25 cellular contexts compared by ENCODE assay signal in genomic region chr5:72658161-72658560, GRCh38.
DNase-seq lines count a peak whose midpoint lies in the region; ATAC-seq, FAIRE-seq and TF ChIP-seq lines count a peak whose summit lies in the region.
"Had no signal": no experiment of that assay in that cellular context is flagged by ENCODE, and none has a peak within 500 bp of the region (broad histone marks: within the 10 kb centered on the region; RNA-seq: fewer than 3 reads in every experiment).

No MANE protein-coding gene starts in this region.

- CTCF ChIA-PET in Calu3 (lab: Charles Lee) (no interaction called here), PC-3 (lab: Charles Lee) (no interaction called here)

- no peak overlapping the region for H2AFZ ChIP-seq in PC-3 (ENCODE audit: low read length)

- no peaks in the 10 kb centered on the region for H3K36me3 Mint-ChIP-seq in Calu3 (ENCODE audit: insufficient read depth, unreplicated experiment)
- H3K36me3 Mint-ChIP-seq: CD4-positive, CD25-positive, alpha-beta regulatory T cell; CD8-positive, alpha-beta T cell had no signal

- H3K4me1 ChIP-seq in PC-3 (ENCODE audit: insufficient read depth, low read length) (peaks cover 25% of the 10 kb centered on the region), stomach (peaks cover 0 to 22% (median 4%) of the 10 kb centered on the region in 4 donors), pancreas (no peaks in the 10 kb centered on the region)
- H3K4me1 ChIP-seq: BLaER1, HAP-1 had no signal

- H3K4me1 Mint-ChIP-seq in Calu3 (ENCODE audit: low read depth, unreplicated experiment), result peaks cover 9% of the 10 kb centered on the region
- H3K4me1 Mint-ChIP-seq: B cell; CD4-positive, CD25-positive, alpha-beta regulatory T cell had no signal

- no peak overlapping the region for H3K27ac Mint-ChIP-seq in Calu3 (ENCODE audit: unreplicated experiment)
- H3K27ac Mint-ChIP-seq: B cell; CD4-positive, CD25-positive, alpha-beta regulatory T cell; CD8-positive, alpha-beta T cell; HFFc6 had no signal

- H3K79me2 ChIP-seq in PC-3 (ENCODE audit: low read length), result no peaks in the 10 kb centered on the region

- H3K27me3 ChIP-seq in PC-3 (ENCODE audit: low read length) (no peaks in the 10 kb centered on the region), stomach (no peaks in the 10 kb centered on the region), pancreas (no peaks in the 10 kb centered on the region)
- H3K27me3 ChIP-seq: BLaER1 had no signal

- H3K9me3 Mint-ChIP-seq in Calu3 (ENCODE audit: low read depth, unreplicated experiment), result no peaks in the 10 kb centered on the region
- H3K9me3 Mint-ChIP-seq: CD8-positive, alpha-beta T cell; HFFc6 had no signal

- FAIRE-seq in pancreas (lab: Jason Lieb, UNC), result no peak
- FAIRE-seq: A204.1, D721Med, GM12878, H54 had no signal

- H3K4me2 ChIP-seq in PC-3 (ENCODE audit: low read length), result no peak overlapping the region
- H3K4me2 ChIP-seq: BLaER1 had no signal

- no peak for TF ChIP-seq POLR2A in stomach (IDR thresholded peaks at IDR 0.05)

- H3K9me3 ChIP-seq in PC-3 (ENCODE audit: low read length) (no peaks in the 10 kb centered on the region), stomach (no peaks in the 10 kb centered on the region), pancreas (no peaks in the 10 kb centered on the region)
- H3K9me3 ChIP-seq: BLaER1, Caco-2, HAP-1 had no signal

- H3F3A ChIP-seq in PC-3 (ENCODE audit: low read length, unreplicated experiment), result no peaks in the 10 kb centered on the region

- no peak overlapping the region for H3K9ac ChIP-seq in PC-3 (ENCODE audit: low read length)
- H3K9ac ChIP-seq: BLaER1 had no signal

- no peaks in the 10 kb centered on the region for H3K9me2 ChIP-seq in PC-3 (replicated peaks; ENCODE audit: low read length)

- H3K27me3 Mint-ChIP-seq in Calu3 (ENCODE audit: unreplicated experiment), result peaks cover 6% of the 10 kb centered on the region

- intact Hi-C loops in Calu3 (cut with micrococcal nuclease; ENCODE audit: unreplicated experiment), result no loop called here
- intact Hi-C loops in PC-3 (cut with micrococcal nuclease), result no loop called here
- intact Hi-C loops in stomach (cut with DNase I; ENCODE audit: low total_unique reads), result no loop called here
- intact Hi-C loops in pancreas (cut with DNase I), result no loop called here

- H3K36me3 ChIP-seq in PC-3 (ENCODE audit: low read depth, low read length) (no peaks in the 10 kb centered on the region), stomach (no peaks in the 10 kb centered on the region), pancreas (no peaks in the 10 kb centered on the region)
- H3K36me3 ChIP-seq: BLaER1, HAP-1 had no signal

- TF ChIP-seq CTCF in Calu3 (IDR thresholded peaks at IDR 0.05; ENCODE audit: unreplicated experiment) (no peak), PC-3 (conservative IDR thresholded peaks at IDR 0.05; ENCODE audit: low read depth, low read length) (no peak), epithelial cell of esophagus (IDR thresholded peaks at IDR 0.05; ENCODE audit: insufficient read depth, low read depth, low read length, missing control alignments) (no peak), stomach (IDR thresholded peaks at IDR 0.05) (no peak), pancreas (IDR thresholded peaks at IDR 0.05) (no peak)

- no peak for ATAC-seq in PC-3
- ATAC-seq in pancreas, result no peak
- ATAC-seq: CD8-positive, alpha-beta T cell; GM12878 had no signal

- no peak overlapping the region for H3K27ac ChIP-seq in PC-3 (ENCODE audit: low read length)
- H3K27ac ChIP-seq in stomach, result no peak overlapping the region
- H3K27ac ChIP-seq in pancreas, result no peak overlapping the region
- H3K27ac ChIP-seq: 22Rv1, BLaER1, C4-2B had no signal

- POLR2A ChIA-PET in PC-3 (lab: Charles Lee; ENCODE audit: unreplicated experiment), result no interaction called here

- BruUV-seq in Calu3 (replicated peaks; lab: Mats Ljungman, UMichigan) (no TSS peak), PC-3 (replicated peaks; lab: Mats Ljungman, UMichigan) (no TSS peak)

- H4K20me1 ChIP-seq in PC-3 (ENCODE audit: low read length), result no peaks in the 10 kb centered on the region
- H4K20me1 ChIP-seq: BLaER1 had no signal

- 85 to 91% (median 86%) methylated on average over 3 of the region's 3 CpGs for WGBS in stomach, 5 donors
- WGBS in pancreas, 2 donors, result 79 to 81% methylated on average over 3 of the region's 3 CpGs

- TF ChIP-seq EP300 in stomach (IDR thresholded peaks at IDR 0.05), result no peak

- H3K4me3 ChIP-seq in PC-3 (ENCODE audit: low read length) (no peak overlapping the region), epithelial cell of esophagus (ENCODE audit: low read length) (no peak overlapping the region), stomach (no peak overlapping the region), pancreas (no peak overlapping the region)
- H3K4me3 ChIP-seq: BLaER1, GM12878, HAP-1 had no signal

- no peak overlapping the region for H3K4me3 Mint-ChIP-seq in Calu3 (ENCODE audit: low read depth, unreplicated experiment)
- H3K4me3 Mint-ChIP-seq: B cell; CD4-positive, CD25-positive, alpha-beta regulatory T cell; CD8-positive, alpha-beta T cell; HFFc6 had no signal

- DNase-seq in Calu3 (peak; percentile 34), PC-3 (peak; percentile 27), epithelial cell of esophagus (ENCODE audit: low read depth) (peak; percentile 69), kidney tubule cell (ENCODE audit: low spot score) (peak; percentile 18), dedifferentiated amniotic fluid mesenchymal stem cell (ENCODE audit: extremely low spot score) (no peak), stomach (no peak), pancreas (no peak), NCI-H1417 (lab: John Stamatoyannopoulos, UW) (no peak)
- DNase-seq: CD4-positive, CD25-positive, alpha-beta regulatory T cell; CD8-positive, alpha-beta T cell; DMS 273 treated with DMSO at 0.1 percent for 48 hours; DMS79; GDM1; GOT3; HFFc6 had no signal

Comparison
In these comparisons a context has a peak if more than half of its experiments do, and no peak if none do; other contexts are left out.
1. DNase-seq: peak in Calu3 (single experiment), PC-3 (single experiment), epithelial cell of esophagus (single experiment) and kidney tubule cell (single experiment); none in dedifferentiated amniotic fluid mesenchymal stem cell (single experiment), stomach (single experiment), pancreas (0 of 6) and NCI-H1417 (0 of 3).